ENCODE assay signal across 1 cellular context in the genomic region with DNA sequence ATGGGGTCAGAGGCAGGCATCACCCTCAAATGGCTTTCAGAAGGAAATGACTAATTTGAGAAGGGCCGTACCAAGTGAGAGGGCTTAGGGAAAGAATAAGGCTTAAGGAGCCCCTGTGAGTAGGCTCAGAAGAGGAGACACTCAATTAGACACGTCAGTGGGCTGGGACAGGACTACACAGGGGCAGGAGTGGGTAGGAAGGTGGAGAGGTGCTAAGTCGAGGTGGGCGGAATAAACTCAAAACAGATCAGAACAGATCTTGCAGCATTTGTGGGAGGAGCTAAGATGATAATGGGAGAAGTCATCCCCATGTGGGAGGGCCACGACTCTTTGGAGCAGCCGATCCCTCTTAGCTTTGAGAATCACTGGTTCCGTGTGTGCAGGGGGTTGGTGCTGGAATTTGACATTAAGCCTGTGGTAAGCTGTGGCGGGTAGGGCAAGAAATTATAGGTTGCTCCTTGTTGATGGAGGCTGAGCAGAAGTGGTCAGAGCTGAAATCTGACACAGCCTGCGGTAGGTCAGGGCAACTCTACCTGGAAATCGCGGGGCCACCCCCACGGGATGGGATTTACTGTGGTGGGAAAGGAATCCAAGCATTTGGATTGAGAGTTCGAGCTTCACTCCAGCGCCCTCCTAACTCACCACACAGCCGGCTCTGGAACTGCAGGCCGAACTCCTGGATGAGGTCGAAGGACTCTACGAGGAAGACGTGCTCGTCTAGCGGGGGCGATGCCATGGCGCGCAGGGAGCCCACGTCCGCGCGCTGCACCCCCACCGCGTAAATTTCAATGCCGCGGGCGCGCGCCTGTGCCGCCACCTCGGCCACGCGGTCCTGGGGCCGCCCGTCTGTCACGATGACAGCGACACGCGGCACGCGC.
TF ChIP-seq lines count a peak whose summit lies in the region.

No MANE protein-coding gene starts in this region.

TF ChIP-seq in H1, 55 proteins besides CTCF, POLR2A, EP300 and RAD21:
- no peak for TF ChIP-seq CHD2 (IDR thresholded peaks at IDR 0.05; ENCODE audit: low read length)
- TF ChIP-seq GABPA (IDR thresholded peaks at IDR 0.05; ENCODE audit: borderline replicate concordance, insufficient read depth, low read length): no peak
- TF ChIP-seq, protein P1, sequence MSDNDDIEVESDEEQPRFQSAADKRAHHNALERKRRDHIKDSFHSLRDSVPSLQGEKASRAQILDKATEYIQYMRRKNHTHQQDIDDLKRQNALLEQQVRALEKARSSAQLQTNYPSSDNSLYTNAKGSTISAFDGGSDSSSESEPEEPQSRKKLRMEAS (IDR thresholded peaks at IDR 0.05): no peak
- no peak for TF ChIP-seq SUZ12 (IDR thresholded peaks at IDR 0.05; ENCODE audit: low read length)
